4 cellular contexts compared by ENCODE assay signal in genomic region chr17:3514167-3514566, GRCh38. TPM values are rescaled to one million over a fixed set of nuclear protein-coding genes. Genes with fewer than 3 reads are reported as not detected.
"Had no signal": no experiment of that assay in that cellular context is flagged by ENCODE, and none has a peak within 500 bp of the region (broad histone marks: within the 10 kb centered on the region; RNA-seq: fewer than 3 reads in every experiment).

No MANE protein-coding gene starts in this region.

RNA-seq across cellular contexts. Expression of gene ASPA, which starts 38.4 kb away (rescaled TPM):
- total RNA-seq: K562, M059J had no signal
- polyA plus RNA-seq: IgD-negative memory B cell, K562 had no signal

RNA-seq across cellular contexts. Expression of gene SPATA22, which starts 42.5 kb away (rescaled TPM):
- total RNA-seq: M059J, SK-MEL-5 had no signal
- polyA plus RNA-seq: IgD-negative memory B cell had no signal
